1 cellular context compared by ENCODE assay signal in genomic region chr6:11241793-11242201, GRCh38.
TF ChIP-seq lines count a peak whose summit lies in the region.

No MANE protein-coding gene starts in this region.

TF ChIP-seq in H1, 55 proteins besides CTCF, POLR2A, EP300 and RAD21:
- no peak for TF ChIP-seq SUZ12 (IDR thresholded peaks at IDR 0.05; ENCODE audit: low read length)
- TF ChIP-seq TEAD4 (IDR thresholded peaks at IDR 0.05; ENCODE audit: low read depth, low read length), result peak; percentile 87
- peak; percentile 22; the same call in 1 of the 2 replicates for TF ChIP-seq USF2 (IDR thresholded peaks at IDR 0.05; ENCODE audit: low read length)
- TF ChIP-seq SP2 (IDR thresholded peaks at IDR 0.05; ENCODE audit: low read length), result no peak
- peak; percentile 40; the same call in 1 of the 2 replicates for TF ChIP-seq JUND (IDR thresholded peaks at IDR 0.05; ENCODE audit: low read length)
- peak; percentile 95 for TF ChIP-seq MAX (IDR thresholded peaks at IDR 0.05)
- no peak for TF ChIP-seq CHD7 (IDR thresholded peaks at IDR 0.05; ENCODE audit: insufficient replicate concordance, low read length)
- TF ChIP-seq POU5F1 (IDR thresholded peaks at IDR 0.05; ENCODE audit: low read depth, low read length), result no peak
- TF ChIP-seq ASH2L (IDR thresholded peaks at IDR 0.05; ENCODE audit: low read length), result peak; percentile 48
- no peak for TF ChIP-seq RNF2 (IDR thresholded peaks at IDR 0.05; ENCODE audit: borderline replicate concordance, low read depth, low read length, missing control alignments, poor library complexity, severe bottlenecking)
- peak; percentile 37; the same call in 1 of the 2 replicates for TF ChIP-seq TBP (IDR thresholded peaks at IDR 0.05; ENCODE audit: low read depth, low read length)
- peak; percentile 99 for TF ChIP-seq E2F6 (IDR thresholded peaks at IDR 0.05)
- TF ChIP-seq SP4 (IDR thresholded peaks at IDR 0.05; ENCODE audit: low read length), result peak; percentile 51; the same call in 1 of the 2 replicates
- peak; percentile 50; the same call in 1 of the 2 replicates for TF ChIP-seq ATF2 (IDR thresholded peaks at IDR 0.05; ENCODE audit: low read length)
- no peak for TF ChIP-seq BRCA1 (IDR thresholded peaks at IDR 0.05; ENCODE audit: low read depth, low read length)
- TF ChIP-seq NRF1 (IDR thresholded peaks at IDR 0.05; ENCODE audit: low read depth, low read length), result no peak
